ENCODE assay signal across 9 cellular contexts in the genomic region with DNA sequence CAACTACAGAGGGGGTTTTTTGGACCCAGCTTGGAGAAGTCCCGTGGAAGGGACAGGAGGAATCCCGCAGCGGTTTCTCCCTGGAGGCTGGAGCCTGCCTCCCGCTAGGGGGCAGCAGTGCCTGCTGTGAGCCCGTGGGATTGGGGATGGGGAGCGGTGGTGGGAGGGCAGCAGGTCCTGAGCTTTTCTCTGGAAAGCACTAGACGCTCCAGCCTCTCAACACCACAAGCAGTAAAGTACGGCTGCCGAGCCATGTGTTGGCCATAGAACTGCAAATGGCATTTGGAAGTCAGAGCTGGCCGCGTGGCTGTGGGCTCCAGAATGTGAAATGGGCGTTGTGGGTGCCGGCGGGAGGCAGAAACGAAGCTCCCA. TPM values are rescaled to one million over a fixed set of nuclear protein-coding genes. Genes with fewer than 3 reads are reported as not detected.
DNase-seq lines count a peak whose midpoint lies in the region; ATAC-seq and TF ChIP-seq lines count a peak whose summit lies in the region.
"Had no signal": no experiment of that assay in that cellular context is flagged by ENCODE, and none has a peak within 500 bp of the region (broad histone marks: within the 10 kb centered on the region; RNA-seq: fewer than 3 reads in every experiment).

No MANE protein-coding gene starts in this region.

- H3K36me3 Mint-ChIP-seq in Calu3 (ENCODE audit: insufficient read depth, unreplicated experiment), result no peaks in the 10 kb centered on the region
- H3K36me3 Mint-ChIP-seq: naive B cell had no signal

- no peak for TF ChIP-seq CTCF in Calu3 (IDR thresholded peaks at IDR 0.05; ENCODE audit: unreplicated experiment)

- intact Hi-C loops in Calu3 (cut with micrococcal nuclease; ENCODE audit: unreplicated experiment) (no loop called here), head of caudate nucleus (cut with DNase I) (loop anchor here (5.0 kb wide), 1 partner anchor 46 kb away; no protein-coding TSS in a partner anchor), sciatic nerve (cut with DNase I) (no loop called here)

- ATAC-seq in sciatic nerve (peak; percentile 49), GM21737 (IDR thresholded peaks at IDR 0.05; ENCODE audit: unreplicated experiment) (no peak), GM19023 (IDR thresholded peaks at IDR 0.05; ENCODE audit: unreplicated experiment) (no peak)

- no peak overlapping the region for H3K27ac Mint-ChIP-seq in Calu3 (ENCODE audit: unreplicated experiment)
- H3K27ac Mint-ChIP-seq: naive B cell had no signal

- BruUV-seq in Calu3 (replicated peaks; lab: Mats Ljungman, UMichigan), result no TSS peak

- no peaks in the 10 kb centered on the region for H3K4me1 Mint-ChIP-seq in Calu3 (ENCODE audit: low read depth, unreplicated experiment)
- H3K4me1 Mint-ChIP-seq: naive B cell had no signal

- DNase-seq in Calu3 (peak; percentile 30), HCEC 1CT (peak; percentile 18), head of caudate nucleus (peak; percentile 46 to 92 (median 79)), sciatic nerve (ENCODE audit: low spot score) (no peak), NCI-H1105 (lab: John Stamatoyannopoulos, UW) (no peak)
- DNase-seq in activated CD4-positive, alpha-beta T cell treated with anti-CD3 and anti-CD28 coated beads, Interleukin-2, amount 50 U/mL, for 1 hour, result peak; percentile 17
- DNase-seq: naive B cell had no signal

- CTCF ChIA-PET in Calu3 (lab: Charles Lee), result interaction anchor here (0.5 to 1.1 kb wide), 3 partner anchors 32 to 800 kb away, joined by 3 to 5 read pairs (median 3); partner anchors contain the start of gene GMPR

- no peak overlapping the region for H3K4me3 Mint-ChIP-seq in Calu3 (ENCODE audit: low read depth, unreplicated experiment)
- H3K4me3 Mint-ChIP-seq: naive B cell had no signal

- no peaks in the 10 kb centered on the region for H3K27me3 Mint-ChIP-seq in Calu3 (ENCODE audit: unreplicated experiment)

- H3K9me3 Mint-ChIP-seq in Calu3 (ENCODE audit: low read depth, unreplicated experiment), result no peaks in the 10 kb centered on the region
- H3K9me3 Mint-ChIP-seq: naive B cell had no signal

RNA-seq across cellular contexts. Expression of gene GMPR, which starts 47.8 kb away (rescaled TPM):
- total RNA-seq in Calu3 (2022) (1.4 and 3.9 TPM in 2 replicates), sciatic nerve (11.9 TPM)

Comparison
In these comparisons a context has a peak if more than half of its experiments do, and no peak if none do; other contexts are left out.
1. DNase-seq: peak in Calu3 (single experiment), HCEC 1CT (single experiment), activated CD4-positive, alpha-beta T cell treated with anti-CD3 and anti-CD28 coated beads, Interleukin-2, amount 50 U/mL, for 1 hour (single experiment) and head of caudate nucleus (42 of 42); none in sciatic nerve (single experiment) and NCI-H1105 (single experiment).